ENCODE assay signal across 17 cellular contexts in genomic region chr15:34701536-34701935, GRCh38. TPM values are rescaled to one million over a fixed set of nuclear protein-coding genes. Genes with fewer than 3 reads are reported as not detected.
A peak's percentile ranks its signal among the peaks of the same experiment; 100 is the strongest.
DNase-seq lines count a peak whose midpoint lies in the region; ATAC-seq and TF ChIP-seq lines count a peak whose summit lies in the region.
"Had no signal": no experiment of that assay in that cellular context is flagged by ENCODE, and none has a peak within 500 bp of the region (broad histone marks: within the 10 kb centered on the region; RNA-seq: fewer than 3 reads in every experiment).

No MANE protein-coding gene starts in this region.

- H3K9me3 ChIP-seq in MG63, result no peaks in the 10 kb centered on the region
- H3K9me3 ChIP-seq: HAP-1 had no signal

- H3K36me3 Mint-ChIP-seq in activated T-helper 1 cell treated with anti-CD3 and anti-CD28 coated beads, Interleukin-12 subunit alpha, Interleukin-12 subunit beta, Interleukin-2, Interleukin-4 antibody, amounts not matched to agents 30 ng/mL and 10 ng/mL and 1 ng/mL, durations not matched to agents 14 hours and 24 hours and 36 hours (ENCODE audit: low read depth), result no peaks in the 10 kb centered on the region

- intact Hi-C loops in activated T-helper 1 cell treated with anti-CD3 and anti-CD28 coated beads, Interleukin-12 subunit alpha, Interleukin-12 subunit beta, Interleukin-2, Interleukin-4 antibody, amounts not matched to agents 30 ng/mL and 10 ng/mL and 1 ng/mL, durations not matched to agents 14 hours and 24 hours and 36 hours (cut with micrococcal nuclease), result no loop called here

- no peak for ATAC-seq in HG02763 (IDR thresholded peaks at IDR 0.05; ENCODE audit: unreplicated experiment)

- H3K4me1 Mint-ChIP-seq in activated T-helper 1 cell treated with anti-CD3 and anti-CD28 coated beads, Interleukin-12 subunit alpha, Interleukin-12 subunit beta, Interleukin-2, Interleukin-4 antibody, amounts not matched to agents 30 ng/mL and 10 ng/mL and 1 ng/mL, durations not matched to agents 14 hours and 24 hours and 36 hours (ENCODE audit: low read depth), result no peaks in the 10 kb centered on the region

- H3K4me3 ChIP-seq in MG63 (no peak overlapping the region), choroid plexus epithelial cell (ENCODE audit: low read depth, low read length) (no peak overlapping the region)
- H3K4me3 ChIP-seq: HAP-1, SK-N-MC had no signal

- no peaks in the 10 kb centered on the region for H3K27me3 ChIP-seq in MG63

- peak; percentile 14 for DNase-seq in DMS 273 (lab: John Stamatoyannopoulos, UW; ENCODE audit: unreplicated experiment)
- DNase-seq in DMS 273 treated with DMSO at 0.1 percent for 48 hours (lab: John Stamatoyannopoulos, UW), result no peak
- DNase-seq in MG63, result peak; percentile 13
- peak; percentile 60 for DNase-seq in choroid plexus epithelial cell (ENCODE audit: low read depth)
- peak; percentile 86 for DNase-seq in myocyte (ENCODE audit: low read depth)
- DNase-seq in SKM-1 (lab: John Stamatoyannopoulos, UW; ENCODE audit: unreplicated experiment), result no peak
- no peak for DNase-seq in activated T-helper 1 cell treated with anti-CD3 and anti-CD28 coated beads, Interleukin-12 subunit alpha, Interleukin-12 subunit beta, Interleukin-2, Interleukin-4 antibody, amounts not matched to agents 30 ng/mL and 10 ng/mL and 1 ng/mL, durations not matched to agents 14 hours and 24 hours and 36 hours (ENCODE audit: low spot score)
- DNase-seq: C1 segment of cervical spinal cord, DMS79, NCI-H1092 treated with DMSO at 0.1 percent for 48 hours, NCI-H187 treated with DMSO at 0.1 percent for 48 hours, NCI-H446, NCI-H748 treated with DMSO at 0.1 percent for 48 hours had no signal

- H3K36me3 ChIP-seq in MG63, result no peaks in the 10 kb centered on the region
- H3K36me3 ChIP-seq: HAP-1 had no signal

- H3K27ac Mint-ChIP-seq in activated T-helper 1 cell treated with anti-CD3 and anti-CD28 coated beads, Interleukin-12 subunit alpha, Interleukin-12 subunit beta, Interleukin-2, Interleukin-4 antibody, amounts not matched to agents 30 ng/mL and 10 ng/mL and 1 ng/mL, durations not matched to agents 14 hours and 24 hours and 36 hours, result no peak overlapping the region

- no peaks in the 10 kb centered on the region for H3K9me3 Mint-ChIP-seq in activated T-helper 1 cell treated with anti-CD3 and anti-CD28 coated beads, Interleukin-12 subunit alpha, Interleukin-12 subunit beta, Interleukin-2, Interleukin-4 antibody, amounts not matched to agents 30 ng/mL and 10 ng/mL and 1 ng/mL, durations not matched to agents 14 hours and 24 hours and 36 hours

- H3K4me3 Mint-ChIP-seq in activated T-helper 1 cell treated with anti-CD3 and anti-CD28 coated beads, Interleukin-12 subunit alpha, Interleukin-12 subunit beta, Interleukin-2, Interleukin-4 antibody, amounts not matched to agents 30 ng/mL and 10 ng/mL and 1 ng/mL, durations not matched to agents 14 hours and 24 hours and 36 hours, result no peak overlapping the region

- TF ChIP-seq CTCF in choroid plexus epithelial cell (conservative IDR thresholded peaks at IDR 0.05; ENCODE audit: low read depth, low read length), result no peak

- peaks cover 13% of the 10 kb centered on the region for H3K27me3 Mint-ChIP-seq in activated T-helper 1 cell treated with anti-CD3 and anti-CD28 coated beads, Interleukin-12 subunit alpha, Interleukin-12 subunit beta, Interleukin-2, Interleukin-4 antibody, amounts not matched to agents 30 ng/mL and 10 ng/mL and 1 ng/mL, durations not matched to agents 14 hours and 24 hours and 36 hours (ENCODE audit: insufficient read depth)

RNA-seq across cellular contexts. Expression of gene GJD2, which starts 53.3 kb away (rescaled TPM):
- not detected in 2 replicates for total RNA-seq in MG63 (2014; rRNA removed; shearing (Covaris generic); ENCODE audit: low replicate concordance)
- 0.05 TPM in 1 of 2 replicates, not detected in the other for total RNA-seq in myocyte
- not detected for polyA plus RNA-seq in myocyte (2012)
- not detected in 2 replicates for total RNA-seq in activated T-helper 1 cell treated with anti-CD3 and anti-CD28 coated beads, Interleukin-12 subunit alpha, Interleukin-12 subunit beta, Interleukin-2, Interleukin-4 antibody, amounts not matched to agents 30 ng/mL and 10 ng/mL and 1 ng/mL, durations not matched to agents 14 hours and 24 hours and 36 hours
- total RNA-seq: HT1080 had no signal

Comparison
In these comparisons a context has a peak if more than half of its experiments do, and no peak if none do; other contexts are left out.
1. DNase-seq: peak in DMS 273 (single experiment), MG63 (single experiment), choroid plexus epithelial cell (single experiment) and myocyte (single experiment); none in DMS 273 treated with DMSO at 0.1 percent for 48 hours (single experiment), SKM-1 (single experiment) and activated T-helper 1 cell treated with anti-CD3 and anti-CD28 coated beads, Interleukin-12 subunit alpha, Interleukin-12 subunit beta, Interleukin-2, Interleukin-4 antibody, amounts not matched to agents 30 ng/mL and 10 ng/mL and 1 ng/mL, durations not matched to agents 14 hours and 24 hours and 36 hours (single experiment).